In genomic region chr11:128616158-128616557, GRCh38 we compare ENCODE assay signal across 30 cellular contexts. TPM values are rescaled to one million over a fixed set of nuclear protein-coding genes. Genes with fewer than 3 reads are reported as not detected.
A peak's percentile ranks its signal among the peaks of the same experiment; 100 is the strongest.
DNase-seq lines count a peak whose midpoint lies in the region; ATAC-seq and TF ChIP-seq lines count a peak whose summit lies in the region.
"Had no signal": no experiment of that assay in that cellular context is flagged by ENCODE, and none has a peak within 500 bp of the region (broad histone marks: within the 10 kb centered on the region; RNA-seq: fewer than 3 reads in every experiment).

No MANE protein-coding gene starts in this region.

- H3K27me3 Mint-ChIP-seq in naive thymus-derived CD8-positive, alpha-beta T cell = no peaks in the 10 kb centered on the region
- H3K27me3 Mint-ChIP-seq: activated naive CD8-positive, alpha-beta T cell; effector memory CD8-positive, alpha-beta T cell; memory B cell; naive B cell had no signal

- peak overlapping the region in 4 of 11 experiments; percentile 21 to 93 (median 32); a peak in 5 of 22 replicates for H3K27ac ChIP-seq in BLaER1 treated with 17β-estradiol and CSF1 and Interleukin-3, amounts not matched to agents 10 nM and 100 nM
- peak overlapping the region; percentile 32; the same call in 1 of the 2 replicates for H3K27ac ChIP-seq in SU-DHL-6 (ENCODE audit: low read depth, low read length)
- H3K27ac ChIP-seq: C4-2B, cardiac muscle cell, esophagus muscularis mucosa, GM23248, heart right ventricle, SJCRH30, tibial nerve had no signal

- no peak for ATAC-seq in naive thymus-derived CD8-positive, alpha-beta T cell
- ATAC-seq in GM18511 (IDR thresholded peaks at IDR 0.05; ENCODE audit: unreplicated experiment) (no peak), GM19455 (IDR thresholded peaks at IDR 0.05; ENCODE audit: unreplicated experiment) (no peak)
- ATAC-seq: activated CD8-positive, alpha-beta T cell treated with anti-CD3 and anti-CD28 coated beads, Interleukin-2, amount 10 ng/mL, durations not matched to agents 7 days and 5 days; effector memory CD8-positive, alpha-beta T cell had no signal

- H3F3A ChIP-seq in SU-DHL-6 (ENCODE audit: insufficient read depth) = peaks cover 37% of the 10 kb centered on the region

- H2AFZ ChIP-seq in SU-DHL-6 (ENCODE audit: low read depth, low read length, severe bottlenecking) = no peak overlapping the region
- H2AFZ ChIP-seq: GM23248 had no signal

- no peak overlapping the region for H3K4me3 ChIP-seq in BLaER1 treated with 17β-estradiol and CSF1 and Interleukin-3, amounts not matched to agents 10 nM and 100 nM
- H3K4me3 ChIP-seq in SU-DHL-6 (ENCODE audit: insufficient read depth, low read length, poor library complexity, severe bottlenecking) = no peak overlapping the region
- H3K4me3 ChIP-seq in fibroblast of villous mesenchyme (ENCODE audit: low read depth, low read length) = no peak overlapping the region
- H3K4me3 ChIP-seq: cardiac muscle cell, esophagus muscularis mucosa, GM23248, heart right ventricle, SJCRH30, tibial nerve had no signal

- H3K36me3 ChIP-seq in BLaER1 treated with 17β-estradiol and CSF1 and Interleukin-3, amounts not matched to agents 10 nM and 100 nM = no peaks in the 10 kb centered on the region
- H3K36me3 ChIP-seq in SU-DHL-6 (ENCODE audit: low read length) = no peaks in the 10 kb centered on the region
- H3K36me3 ChIP-seq: cardiac muscle cell, esophagus muscularis mucosa, heart right ventricle, SJCRH30, tibial nerve had no signal

- no peaks in the 10 kb centered on the region for H3K36me3 Mint-ChIP-seq in naive thymus-derived CD8-positive, alpha-beta T cell
- H3K36me3 Mint-ChIP-seq: activated naive CD8-positive, alpha-beta T cell; memory B cell had no signal

- peak overlapping the region in 7 of 11 experiments; percentile 78 to 95 (median 90); a peak in 14 of 22 replicates for H3K4me2 ChIP-seq in BLaER1 treated with 17β-estradiol and CSF1 and Interleukin-3, amounts not matched to agents 10 nM and 100 nM
- H3K4me2 ChIP-seq in SU-DHL-6 (ENCODE audit: low read depth, low read length, poor library complexity, severe bottlenecking) = no peak overlapping the region

- POLR2A ChIA-PET in naive thymus-derived CD8-positive, alpha-beta T cell (lab: Charles Lee) = interaction anchor here (11.4 to 17.3 kb wide), 2 partner anchors 9 to 94 kb away, joined by 268 to 476 read pairs; no protein-coding TSS in a partner anchor
- POLR2A ChIA-PET in HEK293T (lab: Yijun Ruan, JAX) = no interaction called here

- CTCF ChIA-PET in HEK293T (lab: Yijun Ruan, JAX) = interaction anchor here (0.7 kb wide), 1 partner anchor 453 kb away, joined by 3 read pairs; no protein-coding TSS in a partner anchor

- no peaks in the 10 kb centered on the region for H3K9me3 ChIP-seq in BLaER1 treated with 17β-estradiol and CSF1 and Interleukin-3, amounts not matched to agents 10 nM and 100 nM (replicated peaks in 1 of 11)
- no peaks in the 10 kb centered on the region for H3K9me3 ChIP-seq in SU-DHL-6 (ENCODE audit: insufficient read depth, low read length)
- H3K9me3 ChIP-seq: esophagus muscularis mucosa, heart right ventricle, SJCRH30, tibial nerve had no signal

- no peak overlapping the region for H3K4me3 Mint-ChIP-seq in naive thymus-derived CD8-positive, alpha-beta T cell
- H3K4me3 Mint-ChIP-seq: activated CD8-positive, alpha-beta T cell treated with anti-CD3 and anti-CD28 coated beads, Interleukin-2, amount 10 ng/mL, durations not matched to agents 7 days and 5 days; activated naive CD8-positive, alpha-beta T cell; effector memory CD8-positive, alpha-beta T cell; HFFc6; memory B cell had no signal

- peak overlapping the region in 1 of 11 experiments; percentile 44; a peak in 2 of 22 replicates for H3K9ac ChIP-seq in BLaER1 treated with 17β-estradiol and CSF1 and Interleukin-3, amounts not matched to agents 10 nM and 100 nM
- H3K9ac ChIP-seq in SU-DHL-6 (ENCODE audit: low read length) = no peak overlapping the region
- H3K9ac ChIP-seq: GM23248 had no signal

- no peaks in the 10 kb centered on the region for H3K27me3 ChIP-seq in BLaER1 treated with 17β-estradiol and CSF1 and Interleukin-3, amounts not matched to agents 10 nM and 100 nM
- H3K27me3 ChIP-seq in SU-DHL-6 (ENCODE audit: low read length) = no peaks in the 10 kb centered on the region
- H3K27me3 ChIP-seq: esophagus muscularis mucosa, heart right ventricle, SJCRH30, tibial nerve had no signal

- TF ChIP-seq CTCF in SU-DHL-6 (IDR thresholded peaks at IDR 0.05; ENCODE audit: insufficient read depth, low read length, poor library complexity, severe bottlenecking) = no peak
- no peak for TF ChIP-seq CTCF in fibroblast of villous mesenchyme (IDR thresholded peaks at IDR 0.05; ENCODE audit: insufficient read depth, low read depth, low read length)

- H3K9me2 ChIP-seq in SU-DHL-6 (replicated peaks; ENCODE audit: insufficient read depth, low read length) = no peaks in the 10 kb centered on the region

- peak; percentile 57 for DNase-seq in fibroblast of villous mesenchyme (ENCODE audit: low read depth)
- no peak for DNase-seq in naive thymus-derived CD8-positive, alpha-beta T cell
- DNase-seq in HEK293T (ENCODE audit: extremely low spot score) = no peak
- no peak for DNase-seq in activated CD4-positive, alpha-beta T cell treated with anti-CD3 and anti-CD28 coated beads for 1 hour
- DNase-seq: ACHN; activated CD8-positive, alpha-beta T cell treated with anti-CD3 and anti-CD28 coated beads, Interleukin-2, amount 10 ng/mL, durations not matched to agents 7 days and 5 days; activated effector memory CD4-positive, alpha-beta T cell treated with Interleukin-2 at 50 U/mL for 16 hours; aorta; cortex of kidney; effector memory CD8-positive, alpha-beta T cell; foreskin melanocyte; GM23248; HFFc6; left cardiac atrium; naive B cell; NCI-H146; NCI-H446 treated with DMSO at 0.1 percent for 48 hours; SJCRH30; T-helper 1 cell had no signal

- no peaks in the 10 kb centered on the region for H3K79me2 ChIP-seq in SU-DHL-6 (ENCODE audit: insufficient read depth, low read length)

- peaks cover 42 to 82% (median 73%) of the 10 kb centered on the region in 4 donors for H3K4me1 Mint-ChIP-seq in naive thymus-derived CD8-positive, alpha-beta T cell

- no peaks in the 10 kb centered on the region for H4K20me1 ChIP-seq in BLaER1 treated with 17β-estradiol and CSF1 and Interleukin-3, amounts not matched to agents 10 nM and 100 nM
- no peaks in the 10 kb centered on the region for H4K20me1 ChIP-seq in SU-DHL-6 (ENCODE audit: low read depth, low read length)

- H3K9me3 Mint-ChIP-seq in naive thymus-derived CD8-positive, alpha-beta T cell = no peaks in the 10 kb centered on the region
- H3K9me3 Mint-ChIP-seq: effector memory CD8-positive, alpha-beta T cell; HFFc6; memory B cell; naive B cell had no signal

- H3K27ac Mint-ChIP-seq in naive thymus-derived CD8-positive, alpha-beta T cell = peak overlapping the region in 6 of 10 donors; percentile 16 to 99 (median 45)
- H3K27ac Mint-ChIP-seq: activated CD8-positive, alpha-beta T cell treated with anti-CD3 and anti-CD28 coated beads, Interleukin-2, amount 10 ng/mL, durations not matched to agents 7 days and 5 days; activated naive CD8-positive, alpha-beta T cell; HFFc6; memory B cell had no signal

- peaks cover 35 to 100% (median 100%) of the 10 kb centered on the region in 10 experiments for H3K4me1 ChIP-seq in BLaER1 treated with 17β-estradiol and CSF1 and Interleukin-3, amounts not matched to agents 10 nM and 100 nM
- H3K4me1 ChIP-seq: SJCRH30 had no signal

TF ChIP-seq in HEK293T, 16 proteins besides CTCF, POLR2A, EP300 and RAD21:
- TF ChIP-seq TARDBP (IDR thresholded peaks at IDR 0.05) (no peak), CTBP1 (IDR thresholded peaks at IDR 0.05; ENCODE audit: borderline replicate concordance) (no peak), FOXK2 (IDR thresholded peaks at IDR 0.05) (no peak), BHLHE40 (IDR thresholded peaks at IDR 0.05; ENCODE audit: borderline replicate concordance) (no peak), LEF1 (IDR thresholded peaks at IDR 0.05; ENCODE audit: borderline replicate concordance) (no peak), ZNF384 (IDR thresholded peaks at IDR 0.05) (no peak), L3MBTL2 (conservative IDR thresholded peaks at IDR 0.05) (no peak), FOXM1 (IDR thresholded peaks at IDR 0.05; ENCODE audit: borderline replicate concordance) (no peak), ARNT (IDR thresholded peaks at IDR 0.05) (no peak), HDGF (IDR thresholded peaks at IDR 0.05; ENCODE audit: borderline replicate concordance) (no peak), SUZ12 (IDR thresholded peaks at IDR 0.05) (no peak), NFRKB (IDR thresholded peaks at IDR 0.05) (no peak), FOXA1 (IDR thresholded peaks at IDR 0.05) (no peak)

RNA-seq across cellular contexts. Expression of gene ETS1, which starts 28.8 kb away (rescaled TPM):
- 80.2 and 95.0 TPM in 2 replicates for total RNA-seq in fibroblast of villous mesenchyme
- 100 to 1,000 TPM; 925 to 962 TPM for total RNA-seq in naive thymus-derived CD8-positive, alpha-beta T cell
- polyA plus RNA-seq in naive thymus-derived CD8-positive, alpha-beta T cell = 100 to 1,000 TPM; 407 to 433 (median 430) TPM
